Comparison of ENCODE assay signal across 12 cellular contexts in genomic region chr2:70959851-70960832, GRCh38. TPM values are rescaled to one million over a fixed set of nuclear protein-coding genes. Genes with fewer than 3 reads are reported as not detected.
A peak's percentile ranks its signal among the peaks of the same experiment; 100 is the strongest.
DNase-seq lines count a peak whose midpoint lies in the region; ATAC-seq and TF ChIP-seq lines count a peak whose summit lies in the region.
"Had no signal": no experiment of that assay in that cellular context is flagged by ENCODE, and none has a peak within 500 bp of the region (broad histone marks: within the 10 kb centered on the region; RNA-seq: fewer than 3 reads in every experiment).

No MANE protein-coding gene starts in this region.

- no peaks in the 10 kb centered on the region for H3F3A ChIP-seq in MM.1S (ENCODE audit: insufficient read depth, low read length)

- peak; percentile 19 for TF ChIP-seq CTCF in MM.1S (IDR thresholded peaks at IDR 0.05; ENCODE audit: low read length)
- no peak for TF ChIP-seq CTCF in spleen (IDR thresholded peaks at IDR 0.05 in 8 of 11, conservative IDR thresholded peaks at IDR 0.05 in 3 of 11)

- no peaks in the 10 kb centered on the region for H4K20me1 ChIP-seq in MM.1S (ENCODE audit: insufficient read depth, low read length)

- H3K36me3 ChIP-seq in MM.1S (replicated peaks; ENCODE audit: insufficient read depth, low read length), result no peaks in the 10 kb centered on the region
- H3K36me3 ChIP-seq in spleen, result no peaks in the 10 kb centered on the region
- H3K36me3 ChIP-seq: gastrocnemius medialis had no signal

- no peak overlapping the region for H2AFZ ChIP-seq in MM.1S (ENCODE audit: low read length)

- H3K4me1 ChIP-seq in MM.1S (ENCODE audit: low read length) (0 out of 2 replicates have a peak, but pooled peaks cover 4% of the 10 kb centered on the region), spleen (peaks cover 0 to 8% (median 7%) of the 10 kb centered on the region in 6 donors)

- peak; percentile 6 for DNase-seq in activated CD4-positive, alpha-beta T cell treated with anti-CD3 and anti-CD28 coated beads for 1 hour
- no peak for DNase-seq in activated CD4-positive, alpha-beta T cell treated with anti-CD3 and anti-CD28 coated beads, Interleukin-2, amount 50 U/mL, for 48 hours
- no peak for DNase-seq in MM.1S
- peak; percentile 45 for DNase-seq in ecto neural progenitor cell (ENCODE audit: low spot score)
- peak; percentile 58 for DNase-seq in spleen
- no peak for DNase-seq in nucleus accumbens (lab: John Stamatoyannopoulos, UW)
- DNase-seq: gastrocnemius medialis, MV-4-11 had no signal

- ATAC-seq in HG02798 (IDR thresholded peaks at IDR 0.05; ENCODE audit: poor library complexity, unreplicated experiment), result no peak
- no peak for ATAC-seq in GM21825 (IDR thresholded peaks at IDR 0.05; ENCODE audit: unreplicated experiment)
- ATAC-seq: gastrocnemius medialis had no signal

- H3K27ac ChIP-seq in MM.1S (ENCODE audit: low read length), result no peak overlapping the region
- no peak overlapping the region for H3K27ac ChIP-seq in spleen
- H3K27ac ChIP-seq: gastrocnemius medialis had no signal

- peaks cover 40% of the 10 kb centered on the region for H3K27me3 ChIP-seq in MM.1S (replicated peaks; ENCODE audit: insufficient read depth, low read length)
- peaks cover 0 to 91% (median 22%) of the 10 kb centered on the region in 7 donors for H3K27me3 ChIP-seq in spleen (replicated peaks in 1 of 7)

- H3K79me2 ChIP-seq in MM.1S (ENCODE audit: low read length), result no peaks in the 10 kb centered on the region

- WGBS in spleen, 5 donors, result 78 to 91% (median 88%) methylated on average over 11 to 17 of the region's 17 CpGs

- H3K9me3 ChIP-seq in MM.1S (replicated peaks; ENCODE audit: insufficient read depth, low read length), result no peaks in the 10 kb centered on the region
- no peaks in the 10 kb centered on the region for H3K9me3 ChIP-seq in spleen
- H3K9me3 ChIP-seq: gastrocnemius medialis had no signal

- TF ChIP-seq POLR2A in spleen (IDR thresholded peaks at IDR 0.05), result no peak

- H3K9ac ChIP-seq in MM.1S (ENCODE audit: low read length), result no peak overlapping the region

- no peak overlapping the region for H3K4me3 ChIP-seq in MM.1S (ENCODE audit: low read length)
- no peak overlapping the region for H3K4me3 ChIP-seq in spleen
- H3K4me3 ChIP-seq: gastrocnemius medialis had no signal

- no peak overlapping the region for H3K4me2 ChIP-seq in MM.1S (ENCODE audit: low read depth, low read length)

- H3K9me2 ChIP-seq in MM.1S (replicated peaks; ENCODE audit: insufficient read depth, low read length), result no peaks in the 10 kb centered on the region

- intact Hi-C loops in spleen (cut with DNase I; ENCODE audit: low total_unique reads), result no loop called here

RNA-seq across cellular contexts. Expression of gene ANKRD53, which starts 18.3 kb away (rescaled TPM):
- 1 to 10 TPM in 3 of 7 donors, under 1 TPM in 2, not detected in 2; 0.39 to 1.7 (median 1.3) TPM for total RNA-seq in spleen
- under 1 TPM; 0.22 to 0.72 (median 0.27) TPM for polyA plus RNA-seq in spleen
- total RNA-seq: activated T-helper 1 cell treated with anti-CD3 and anti-CD28 coated beads, Interleukin-12 subunit alpha, Interleukin-12 subunit beta, Interleukin-2, Interleukin-4 antibody, amounts not matched to agents 30 ng/mL and 10 ng/mL and 1 ng/mL, durations not matched to agents 14 hours and 24 hours and 36 hours had no signal

RNA-seq across cellular contexts. Expression of gene ATP6V1B1, which starts 24.4 kb away (rescaled TPM):
- total RNA-seq in spleen, result not detected
- polyA plus RNA-seq in spleen, result under 1 TPM in 2 of 3 donors, not detected in 1; 0.06 to 0.11 TPM
- total RNA-seq: activated T-helper 1 cell treated with anti-CD3 and anti-CD28 coated beads, Interleukin-12 subunit alpha, Interleukin-12 subunit beta, Interleukin-2, Interleukin-4 antibody, amounts not matched to agents 30 ng/mL and 10 ng/mL and 1 ng/mL, durations not matched to agents 14 hours and 24 hours and 36 hours; liver had no signal
- polyA plus RNA-seq: liver had no signal

RNA-seq across cellular contexts. Expression of gene TEX261, which starts 34.5 kb away (rescaled TPM):
- 10 to 100 TPM; 28.6 to 55.7 (median 39.8) TPM for total RNA-seq in spleen
- 10 to 100 TPM in 2 of 3 donors, 1 to 10 TPM in 1; 8.7 to 21.7 (median 12.9) TPM for polyA plus RNA-seq in spleen

RNA-seq across cellular contexts. Expression of gene VAX2, which starts 59.8 kb away (rescaled TPM):
- not detected for total RNA-seq in spleen
- polyA plus RNA-seq in spleen, result under 1 TPM in 1 of 3 donors, not detected in 2; 0.05 TPM
- total RNA-seq: activated T-helper 1 cell treated with anti-CD3 and anti-CD28 coated beads, Interleukin-12 subunit alpha, Interleukin-12 subunit beta, Interleukin-2, Interleukin-4 antibody, amounts not matched to agents 30 ng/mL and 10 ng/mL and 1 ng/mL, durations not matched to agents 14 hours and 24 hours and 36 hours; liver had no signal

Comparison
In these comparisons a context has a peak if more than half of its experiments do, and no peak if none do; other contexts are left out.
1. DNase-seq: peak in activated CD4-positive, alpha-beta T cell treated with anti-CD3 and anti-CD28 coated beads for 1 hour (single experiment), ecto neural progenitor cell (single experiment) and spleen (single experiment); none in activated CD4-positive, alpha-beta T cell treated with anti-CD3 and anti-CD28 coated beads, Interleukin-2, amount 50 U/mL, for 48 hours (0 of 2), MM.1S (single experiment) and nucleus accumbens (0 of 56).